ENCODE assay signal across 20 cellular contexts in genomic region chr10:95861401-95861800, GRCh38. TPM values are rescaled to one million over a fixed set of nuclear protein-coding genes. Genes with fewer than 3 reads are reported as not detected.
DNase-seq lines count a peak whose midpoint lies in the region; ATAC-seq and TF ChIP-seq lines count a peak whose summit lies in the region.
"Had no signal": no experiment of that assay in that cellular context is flagged by ENCODE, and none has a peak within 500 bp of the region (broad histone marks: within the 10 kb centered on the region; RNA-seq: fewer than 3 reads in every experiment).

No MANE protein-coding gene starts in this region.

- H3K4me3 ChIP-seq in AG10803 (ENCODE audit: low read length), result no peak overlapping the region
- H3K4me3 ChIP-seq in epithelial cell of esophagus (ENCODE audit: low read length), result no peak overlapping the region
- no peak overlapping the region for H3K4me3 ChIP-seq in HAP-1
- H3K4me3 ChIP-seq: A549, BLaER1 had no signal

- no peak for ATAC-seq in activated B cell treated with CpG ODN at 0.5 μM for 24 hours (ENCODE audit: low read depth)
- ATAC-seq: A549 had no signal

- no peaks in the 10 kb centered on the region for H3K27me3 ChIP-seq in HAP-1 (ENCODE audit: low read depth)
- H3K27me3 ChIP-seq: BLaER1 had no signal

- H3K36me3 Mint-ChIP-seq in IgD-negative memory B cell, result peaks cover 5% of the 10 kb centered on the region
- H3K36me3 Mint-ChIP-seq in activated B cell treated with CpG ODN at 0.5 μM for 24 hours (ENCODE audit: low read depth), result peaks cover 79% of the 10 kb centered on the region
- H3K36me3 Mint-ChIP-seq: CD4-positive, alpha-beta memory T cell had no signal

- no peaks in the 10 kb centered on the region for H3K9me3 ChIP-seq in HAP-1
- H3K9me3 ChIP-seq: A549, BLaER1, SK-N-SH had no signal

- no peak overlapping the region for H3K4me3 Mint-ChIP-seq in IgD-negative memory B cell
- no peak overlapping the region for H3K4me3 Mint-ChIP-seq in activated B cell treated with CpG ODN at 0.5 μM for 24 hours
- H3K4me3 Mint-ChIP-seq: CD4-positive, alpha-beta memory T cell had no signal

- TF ChIP-seq CTCF in AG10803 (conservative IDR thresholded peaks at IDR 0.05; ENCODE audit: low read length) (no peak), activated B cell treated with CpG ODN at 0.5 μM for 24 hours (IDR thresholded peaks at IDR 0.05) (no peak), epithelial cell of esophagus (IDR thresholded peaks at IDR 0.05; ENCODE audit: insufficient read depth, low read depth, low read length, missing control alignments) (no peak)

- H3K9me3 Mint-ChIP-seq in IgD-negative memory B cell (no peaks in the 10 kb centered on the region), activated B cell treated with CpG ODN at 0.5 μM for 24 hours (no peaks in the 10 kb centered on the region)
- H3K9me3 Mint-ChIP-seq: CD4-positive, alpha-beta memory T cell had no signal

- POLR2A ChIA-PET in activated B cell treated with CpG ODN at 0.5 μM for 24 hours (lab: Charles Lee), result interaction anchor here (1.0 kb wide), 1 partner anchor 168 kb away, joined by 3 read pairs; the partner anchor contains the start of gene TCTN3

- H3K27ac Mint-ChIP-seq in IgD-negative memory B cell (peak overlapping the region; percentile 12 to 56 (median 46)), activated B cell treated with CpG ODN at 0.5 μM for 24 hours (peak overlapping the region; percentile 4)

- intact Hi-C loops in activated B cell treated with CpG ODN at 0.5 μM for 24 hours (cut with micrococcal nuclease), result no loop called here

- no peaks in the 10 kb centered on the region for H3K27me3 Mint-ChIP-seq in IgD-negative memory B cell
- no peaks in the 10 kb centered on the region for H3K27me3 Mint-ChIP-seq in activated B cell treated with CpG ODN at 0.5 μM for 24 hours

- H3K36me3 ChIP-seq in HAP-1 (replicated peaks), result no peaks in the 10 kb centered on the region
- H3K36me3 ChIP-seq: BLaER1 had no signal

- DNase-seq in AG10803 (ENCODE audit: low read depth) (peak; percentile 9), activated B cell treated with CpG ODN at 0.5 μM for 24 hours (no peak), epithelial cell of esophagus (ENCODE audit: low read depth) (peak; percentile 8), GM19240 (ENCODE audit: insufficient read length, low spot score) (no peak), HAP-1 (ENCODE audit: low spot score in 2 of 2) (no peak), NCI-H2196 treated with DMSO at 0.1 percent for 48 hours (lab: John Stamatoyannopoulos, UW; ENCODE audit: unreplicated experiment) (no peak), NCI-H774 (lab: John Stamatoyannopoulos, UW) (no peak)
- DNase-seq: CD4-positive, alpha-beta memory T cell; DMS153; GOT3; NCI-H1417; NCI-H187 treated with DMSO at 0.1 percent for 48 hours; NCI-H345; NCI-H526; SHP77; SK-N-SH had no signal

- CTCF ChIA-PET in activated B cell treated with CpG ODN at 0.5 μM for 24 hours (lab: Charles Lee), result interaction anchor here (1.7 kb wide), 1 partner anchor 168 kb away, joined by 7 read pairs; the partner anchor contains the start of gene TCTN3

- in situ Hi-C loops in HAP-1 (cut with MboI; ENCODE audit: low sequenced_read_pairs), result no loop called here

- H3K4me1 Mint-ChIP-seq in IgD-negative memory B cell (peaks cover 11 to 13% (median 12%) of the 10 kb centered on the region in 3 donors), activated B cell treated with CpG ODN at 0.5 μM for 24 hours (peaks cover 25% of the 10 kb centered on the region)

- no peaks in the 10 kb centered on the region for H3K4me1 ChIP-seq in HAP-1

RNA-seq across cellular contexts. Expression of gene CC2D2B, which starts 46.4 kb away (rescaled TPM):
- 0.28 TPM for polyA plus RNA-seq in IgD-negative memory B cell
- 1.2 and 2.0 TPM in 2 replicates for total RNA-seq in activated B cell treated with CpG ODN at 0.5 μM for 24 hours
- total RNA-seq: M059J had no signal
- polyA plus RNA-seq: SK-N-SH had no signal

Comparison
In these comparisons a context has a peak if more than half of its experiments do, and no peak if none do; other contexts are left out.
1. DNase-seq: peak in AG10803 (single experiment) and epithelial cell of esophagus (single experiment); none in activated B cell treated with CpG ODN at 0.5 μM for 24 hours (single experiment), GM19240 (single experiment), HAP-1 (0 of 2), NCI-H2196 treated with DMSO at 0.1 percent for 48 hours (single experiment) and NCI-H774 (single experiment).